ENCODE assay signal across 8 cellular contexts in genomic region chr19:47230122-47230920, GRCh38. TPM values are rescaled to one million over a fixed set of nuclear protein-coding genes. Genes with fewer than 3 reads are reported as not detected.
DNase-seq lines count a peak whose midpoint lies in the region; ATAC-seq and TF ChIP-seq lines count a peak whose summit lies in the region.

No MANE protein-coding gene starts in this region.

- WGBS in sigmoid colon, 2 donors: 1% methylated on average over 82 of the region's 82 CpGs

- TF ChIP-seq CTCF in HCT116 (IDR thresholded peaks at IDR 0.05 in 2 of 3, conservative IDR thresholded peaks at IDR 0.05 in 1 of 3; ENCODE audit: borderline replicate concordance in 1 of 3, insufficient read depth in 1 of 3, low read depth in 2 of 3, low read length in 2 of 3) (peak in 2 of 3 experiments; percentile 66 to 75; a peak in 4 of 6 replicates), SU-DHL-6 (IDR thresholded peaks at IDR 0.05; ENCODE audit: insufficient read depth, low read length, poor library complexity, severe bottlenecking) (peak; percentile 68), sigmoid colon (IDR thresholded peaks at IDR 0.05) (peak; percentile 34 to 94 (median 56))

- peak overlapping the region; percentile 76 to 90 (median 83) for H3K4me3 ChIP-seq in BLaER1 treated with 17β-estradiol and CSF1 and Interleukin-3, amounts not matched to agents 10 nM and 100 nM
- peak overlapping the region; percentile 76 to 78 for H3K4me3 ChIP-seq in HCT116 (replicated peaks in 1 of 2; ENCODE audit: low read depth in 1 of 2, low read length in 2 of 2)
- peak overlapping the region; percentile 55 for H3K4me3 ChIP-seq in SU-DHL-6 (ENCODE audit: insufficient read depth, low read length, poor library complexity, severe bottlenecking)
- peak overlapping the region; percentile 79 to 99 (median 87) for H3K4me3 ChIP-seq in sigmoid colon

- peaks cover 22% of the 10 kb centered on the region for H3K79me2 ChIP-seq in HCT116 (ENCODE audit: insufficient read depth, low read length)
- H3K79me2 ChIP-seq in SU-DHL-6 (ENCODE audit: insufficient read depth, low read length): no peaks in the 10 kb centered on the region

- DNase-seq in HCT116 (ENCODE audit: low read depth, low spot score) (no peak), anterior cingulate cortex (lab: John Stamatoyannopoulos, UW) (peak in 44 of 58 donors; percentile 11 to 73 (median 40)), hypothalamus (lab: John Stamatoyannopoulos, UW) (peak in 39 of 51 donors; percentile 12 to 72 (median 37)), sigmoid colon (peak; percentile 84), globus pallidus (ENCODE audit: low spot score) (no peak)

- intact Hi-C loops in HCT116 (cut with micrococcal nuclease) (no loop called here), sigmoid colon (cut with DNase I) (no loop called here)

- peak overlapping the region; percentile 87 to 99 (median 93) for H3K4me2 ChIP-seq in BLaER1 treated with 17β-estradiol and CSF1 and Interleukin-3, amounts not matched to agents 10 nM and 100 nM
- H3K4me2 ChIP-seq in HCT116 (ENCODE audit: low read length): peak overlapping the region; percentile 100
- H3K4me2 ChIP-seq in SU-DHL-6 (ENCODE audit: low read depth, low read length, poor library complexity, severe bottlenecking): peak overlapping the region; percentile 70

- TF ChIP-seq EP300 in sigmoid colon (IDR thresholded peaks at IDR 0.05): no peak

- H3K27ac ChIP-seq in BLaER1 treated with 17β-estradiol and CSF1 and Interleukin-3, amounts not matched to agents 10 nM and 100 nM: peak overlapping the region; percentile 95 to 100 (median 96); a peak in 21 of 22 replicates
- H3K27ac ChIP-seq in HCT116 (ENCODE audit: low read depth, low read length): peak overlapping the region; percentile 97; the same call in 1 of the 2 replicates
- no peak overlapping the region for H3K27ac ChIP-seq in SU-DHL-6 (ENCODE audit: low read depth, low read length)
- H3K27ac ChIP-seq in sigmoid colon: peak overlapping the region; percentile 99 to 100 (median 100)

- TF ChIP-seq POLR2A in HCT116 (IDR thresholded peaks at IDR 0.05; ENCODE audit: borderline replicate concordance, extremely low read depth, insufficient read depth, insufficient read length): no peak
- TF ChIP-seq POLR2A in sigmoid colon (IDR thresholded peaks at IDR 0.05): no peak

- no peaks in the 10 kb centered on the region for H3K9me3 ChIP-seq in BLaER1 treated with 17β-estradiol and CSF1 and Interleukin-3, amounts not matched to agents 10 nM and 100 nM (replicated peaks in 1 of 11)
- no peaks in the 10 kb centered on the region for H3K9me3 ChIP-seq in HCT116 (ENCODE audit: control insufficient read depth in 1 of 2, insufficient read depth in 1 of 2, low read depth in 1 of 2, low read length in 2 of 2)
- no peaks in the 10 kb centered on the region for H3K9me3 ChIP-seq in SU-DHL-6 (ENCODE audit: insufficient read depth, low read length)
- no peaks in the 10 kb centered on the region for H3K9me3 ChIP-seq in sigmoid colon

- H3K9ac ChIP-seq in BLaER1 treated with 17β-estradiol and CSF1 and Interleukin-3, amounts not matched to agents 10 nM and 100 nM: peak overlapping the region; percentile 87 to 99 (median 95)
- H3K9ac ChIP-seq in HCT116 (ENCODE audit: low read length) (peak overlapping the region; percentile 87), SU-DHL-6 (ENCODE audit: low read length) (peak overlapping the region; percentile 56)

- H3K4me1 ChIP-seq in BLaER1 treated with 17β-estradiol and CSF1 and Interleukin-3, amounts not matched to agents 10 nM and 100 nM: peaks cover 23 to 62% (median 55%) of the 10 kb centered on the region in 10 experiments
- H3K4me1 ChIP-seq in HCT116 (ENCODE audit: control insufficient read depth in 1 of 2, insufficient read depth in 2 of 2, low read length in 2 of 2) (peaks cover 33 to 72% of the 10 kb centered on the region in 2 experiments), sigmoid colon (peaks cover 0 to 57% (median 47%) of the 10 kb centered on the region in 4 donors)

- POLR2A ChIA-PET in HCT116 (lab: Charles Lee): no interaction called here

- BruUV-seq in HCT116 (replicated peaks; lab: Mats Ljungman, UMichigan): no TSS peak

- no peak for TF ChIP-seq RAD21 in HCT116 (IDR thresholded peaks at IDR 0.05; ENCODE audit: low read depth)

- H4K20me1 ChIP-seq in BLaER1 treated with 17β-estradiol and CSF1 and Interleukin-3, amounts not matched to agents 10 nM and 100 nM: peaks cover 0 to 24% (median 15%) of the 10 kb centered on the region in 11 experiments; a peak in 10 of 22 replicates
- H4K20me1 ChIP-seq in HCT116 (ENCODE audit: insufficient read depth): no peaks in the 10 kb centered on the region
- H4K20me1 ChIP-seq in SU-DHL-6 (ENCODE audit: low read depth, low read length): no peaks in the 10 kb centered on the region

- H3K36me3 ChIP-seq in BLaER1 treated with 17β-estradiol and CSF1 and Interleukin-3, amounts not matched to agents 10 nM and 100 nM: peaks cover 0 to 2% (median 1%) of the 10 kb centered on the region in 11 experiments; a peak in 6 of 22 replicates
- no peaks in the 10 kb centered on the region for H3K36me3 ChIP-seq in HCT116 (ENCODE audit: control insufficient read depth in 1 of 2, insufficient read depth in 2 of 2, low read length in 2 of 2)
- no peaks in the 10 kb centered on the region for H3K36me3 ChIP-seq in SU-DHL-6 (ENCODE audit: low read length)
- no peaks in the 10 kb centered on the region for H3K36me3 ChIP-seq in sigmoid colon

- ATAC-seq in HCT116 (peak; percentile 2; the same call in 1 of the 2 replicates), GM19035 (IDR thresholded peaks at IDR 0.05; ENCODE audit: unreplicated experiment) (no peak)

- RAD21 ChIA-PET in HCT116 (lab: Charles Lee; ENCODE audit: low non-redundant PET in 1 of 2, low total read pairs in 2 of 2, uncharacterized antibody in 2 of 2, unreplicated experiment in 2 of 2): no interaction called here

- no peaks in the 10 kb centered on the region for H3K9me2 ChIP-seq in HCT116 (ENCODE audit: insufficient read depth)
- no peaks in the 10 kb centered on the region for H3K9me2 ChIP-seq in SU-DHL-6 (replicated peaks; ENCODE audit: insufficient read depth, low read length)

- CTCF ChIA-PET in HCT116 (lab: Charles Lee): no interaction called here

- H3F3A ChIP-seq in SU-DHL-6 (ENCODE audit: insufficient read depth): peaks cover 11% of the 10 kb centered on the region; the same call in 1 of the 2 replicates

- peaks cover 0 to 20% (median 4%) of the 10 kb centered on the region in 11 experiments; a peak in 9 of 22 replicates for H3K27me3 ChIP-seq in BLaER1 treated with 17β-estradiol and CSF1 and Interleukin-3, amounts not matched to agents 10 nM and 100 nM
- H3K27me3 ChIP-seq in HCT116 (ENCODE audit: insufficient read depth, low read length): no peaks in the 10 kb centered on the region
- no peaks in the 10 kb centered on the region for H3K27me3 ChIP-seq in SU-DHL-6 (ENCODE audit: low read length)
- no peaks in the 10 kb centered on the region for H3K27me3 ChIP-seq in sigmoid colon

- H2AFZ ChIP-seq in HCT116 (ENCODE audit: low read depth, low read length, poor library complexity, severe bottlenecking) (no peak overlapping the region), SU-DHL-6 (ENCODE audit: low read depth, low read length, severe bottlenecking) (no peak overlapping the region)

TF ChIP-seq in HCT116, 20 proteins besides CTCF, POLR2A, EP300 and RAD21:
- peak; percentile 57; the same call in 1 of the 2 replicates for TF ChIP-seq SIN3A (IDR thresholded peaks at IDR 0.05; ENCODE audit: low read depth)
- no peak for TF ChIP-seq ZBTB33 (IDR thresholded peaks at IDR 0.05; ENCODE audit: extremely low read depth, insufficient replicate concordance, low read length)
- TF ChIP-seq POLR2AphosphoS5 (IDR thresholded peaks at IDR 0.05; ENCODE audit: low read depth, low read length): no peak; the same call in 1 of the 2 replicates
- TF ChIP-seq MAX (IDR thresholded peaks at IDR 0.05): peak; percentile 76

RNA-seq across cellular contexts. Expression of gene BBC3, which starts 0.7 kb away (rescaled TPM):
- total RNA-seq in HCT116 (2021; ENCODE audit: unreplicated experiment): 45.0 TPM
- 25.7 and 27.3 TPM in 2 replicates for polyA plus RNA-seq in HCT116 (2012)
- 1 to 10 TPM; 2.5 to 5.4 (median 4.2) TPM for total RNA-seq in sigmoid colon
- polyA plus RNA-seq in sigmoid colon: 10 to 100 TPM; 16.2 to 39.5 (median 19.7) TPM

RNA-seq across cellular contexts. Expression of gene CCDC9, which starts 26.0 kb away (rescaled TPM):
- total RNA-seq in HCT116 (2021; ENCODE audit: unreplicated experiment) (40.6 TPM), sigmoid colon (10 to 100 TPM; 13.2 to 33.1 (median 20.9) TPM)
- 27.1 and 33.4 TPM in 2 replicates for polyA plus RNA-seq in HCT116 (2012)
- 10 to 100 TPM; 16.2 to 42.8 (median 18.7) TPM for polyA plus RNA-seq in sigmoid colon

RNA-seq across cellular contexts. Expression of gene INAFM1, which starts 44.4 kb away (rescaled TPM):
- total RNA-seq in HCT116 (2021; ENCODE audit: unreplicated experiment) (22.9 TPM), sigmoid colon (10 to 100 TPM in 3 of 4 donors, 1 to 10 TPM in 1; 8.6 to 16.3 (median 14.8) TPM)
- polyA plus RNA-seq in HCT116 (2012): 13.6 and 15.4 TPM in 2 replicates
- polyA plus RNA-seq in sigmoid colon: 10 to 100 TPM in 1 of 3 donors, 1 to 10 TPM in 2; 3.0 to 10.7 (median 7.8) TPM

Comparison
In these comparisons a context has a peak if more than half of its experiments do, and no peak if none do; other contexts are left out.
1. DNase-seq: peak in anterior cingulate cortex (44 of 58), hypothalamus (39 of 51) and sigmoid colon (single experiment); none in HCT116 (single experiment) and globus pallidus (single experiment).
2. Peak in every context shown above with its lines, with median percentiles within 50 percentile points of each other: H3K4me2 ChIP-seq, H3K4me3 ChIP-seq, H3K9ac ChIP-seq and CTCF ChIP-seq.